1 cellular context compared by ENCODE assay signal in genomic region chr5:51347704-51348103, GRCh38.
TF ChIP-seq lines count a peak whose summit lies in the region.

No MANE protein-coding gene starts in this region.

TF ChIP-seq in HCT116, 20 proteins besides CTCF, POLR2A, EP300 and RAD21 (continued from another document):
- no peak for TF ChIP-seq REST (IDR thresholded peaks at IDR 0.05; ENCODE audit: low read depth)
